In the genomic region with DNA sequence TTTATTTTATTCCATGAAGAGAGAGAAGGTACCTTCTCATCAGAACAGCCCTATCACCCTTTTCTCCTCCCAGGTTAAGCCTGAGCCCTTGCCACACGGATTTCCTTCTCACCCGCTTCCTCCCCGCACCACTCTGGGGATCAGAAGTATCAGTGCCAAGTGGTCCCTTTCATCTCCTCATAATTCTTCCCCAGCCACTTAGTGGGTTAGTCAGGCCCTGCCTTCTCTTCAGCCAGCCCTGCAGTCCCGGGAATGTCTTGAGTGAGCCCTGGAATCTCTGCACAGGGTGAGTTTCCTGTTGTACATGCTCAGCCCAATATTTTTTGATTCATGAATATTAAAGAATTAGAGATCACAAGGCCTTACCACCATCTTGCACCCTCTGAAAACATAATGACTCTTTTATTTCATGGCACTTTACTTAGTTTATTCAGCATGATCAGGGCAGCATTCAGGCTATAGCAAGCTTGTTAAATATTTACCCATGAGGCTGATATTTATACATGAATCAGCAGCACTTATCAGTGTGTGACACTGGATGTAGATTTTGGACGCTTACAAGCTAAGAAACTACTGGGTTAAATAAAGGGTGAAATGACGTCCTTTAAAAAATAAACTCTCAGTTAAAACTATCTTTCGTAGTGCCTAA, we compare ENCODE assay signal across 13 cellular contexts.
DNase-seq lines count a peak whose midpoint lies in the region; FAIRE-seq and TF ChIP-seq lines count a peak whose summit lies in the region.
"Had no signal": no experiment of that assay in that cellular context is flagged by ENCODE, and none has a peak within 500 bp of the region (broad histone marks: within the 10 kb centered on the region; RNA-seq: fewer than 3 reads in every experiment).

No MANE protein-coding gene starts in this region.

- no peak for FAIRE-seq in D721Med (lab: Jason Lieb, UNC)
- FAIRE-seq: H1 had no signal

- peak; percentile 33 for DNase-seq in DMS153 (lab: John Stamatoyannopoulos, UW)
- DNase-seq in NCI-H748 treated with DMSO at 0.1 percent for 48 hours (lab: John Stamatoyannopoulos, UW) = peak; percentile 13
- peak; percentile 8 for DNase-seq in iris pigment epithelial cell (ENCODE audit: low read depth)
- peak; percentile 12 for DNase-seq in skeletal muscle cell (ENCODE audit: low read depth)
- no peak for DNase-seq in stimulated activated naive CD4-positive, alpha-beta T cell (lab: John Stamatoyannopoulos, UW)
- DNase-seq in NCI-H1105 (lab: John Stamatoyannopoulos, UW) = no peak
- DNase-seq in DMS 273 (lab: John Stamatoyannopoulos, UW; ENCODE audit: unreplicated experiment) = no peak
- no peak for DNase-seq in D721Med (ENCODE audit: insufficient read length, low spot score)
- DNase-seq: gastrocnemius medialis; MM.1S; stimulated activated CD4-positive, alpha-beta T cell treated with anti-CD3 and anti-CD28 coated beads, Interleukin-2, amount 100 ng/mL, for 24 hours had no signal

- TF ChIP-seq CTCF in D721Med (IDR thresholded peaks at IDR 0.05; ENCODE audit: insufficient read depth, missing control alignments) = no peak

- no peak overlapping the region for H3K4me3 ChIP-seq in skeletal muscle cell (ENCODE audit: low read depth, low read length)
- H3K4me3 ChIP-seq: gastrocnemius medialis, suprapubic skin had no signal

Comparison
In these comparisons a context has a peak if more than half of its experiments do, and no peak if none do; other contexts are left out.
1. DNase-seq: peak in DMS153 (single experiment), NCI-H748 treated with DMSO at 0.1 percent for 48 hours (single experiment), iris pigment epithelial cell (single experiment) and skeletal muscle cell (single experiment); none in stimulated activated naive CD4-positive, alpha-beta T cell (0 of 6), NCI-H1105 (single experiment), DMS 273 (single experiment) and D721Med (single experiment).